1 cellular context compared by ENCODE assay signal in genomic region chrX:130268500-130269170, GRCh38.
TF ChIP-seq lines count a peak whose summit lies in the region.

Gene ZNF280C, minus strand, starts transcription at chrX:130268899. Its CDS starts 8,450 bp downstream, at chrX:130260449.

TF ChIP-seq in K562, 482 proteins besides CTCF, POLR2A, EP300 and RAD21 (continued from another document and continues in another):
- TF ChIP-seq THRAP3 (IDR thresholded peaks at IDR 0.05; ENCODE audit: borderline replicate concordance) (no peak), MAX (CRISPR knock-in tag; IDR thresholded peaks at IDR 0.05) (peak; percentile 91), ZNF324 (CRISPR knock-in tag; IDR thresholded peaks at IDR 0.05) (no peak), SIN3A (IDR thresholded peaks at IDR 0.05; ENCODE audit: borderline replicate concordance in 2 of 2, control insufficient read depth in 1 of 2, low read depth in 2 of 2, low read length in 2 of 2) (no peak), ZNF668 (CRISPR knock-in tag; IDR thresholded peaks at IDR 0.05) (no peak), ZKSCAN8 (CRISPR knock-in tag; IDR thresholded peaks at IDR 0.05) (no peak), YBX1 (IDR thresholded peaks at IDR 0.05) (no peak), E2F8 (IDR thresholded peaks at IDR 0.05; ENCODE audit: low read depth, partially characterized antibody) (no peak), PCBP2 (IDR thresholded peaks at IDR 0.05; ENCODE audit: low read depth, low read length, poor library complexity, severe bottlenecking) (no peak), ILF3 (IDR thresholded peaks at IDR 0.05; ENCODE audit: borderline replicate concordance) (no peak), ELF2 (CRISPR knock-in tag; IDR thresholded peaks at IDR 0.05) (no peak), ZNF717 (CRISPR knock-in tag; IDR thresholded peaks at IDR 0.05) (no peak), E2F6 (IDR thresholded peaks at IDR 0.05; ENCODE audit: borderline replicate concordance in 1 of 2, extremely low read depth in 1 of 2, insufficient read depth in 1 of 2, insufficient read length in 1 of 2, low read depth in 1 of 2, low read length in 1 of 2, poor library complexity in 1 of 2, severe bottlenecking in 1 of 2) (peak; percentile 90 to 94), RFX7 (CRISPR knock-in tag; IDR thresholded peaks at IDR 0.05) (0 out of 2 replicates have a peak, but pooled peaks have one; percentile 12), KDM1A (IDR thresholded peaks at IDR 0.05) (peak in 1 of 2 experiments; percentile 41; a peak in 1 of 4 replicates), NR2C1 (IDR thresholded peaks at IDR 0.05) (no peak), NR2C1 (tag; IDR thresholded peaks at IDR 0.05) (peak; percentile 42), NUFIP1 (IDR thresholded peaks at IDR 0.05; ENCODE audit: partially characterized antibody) (no peak), CBX8 (IDR thresholded peaks at IDR 0.05; ENCODE audit: borderline replicate concordance, extremely low read depth, low read depth, low read length, poor library complexity, severe bottlenecking) (no peak), ZNF174 (CRISPR knock-in tag; IDR thresholded peaks at IDR 0.05) (no peak), CCNT2 (IDR thresholded peaks at IDR 0.05; ENCODE audit: borderline replicate concordance, extremely low read depth, insufficient read length, low read depth, low read length) (no peak), SLC30A9 (CRISPR knock-in tag; IDR thresholded peaks at IDR 0.05) (no peak), ATF2 (CRISPR knock-in tag; IDR thresholded peaks at IDR 0.05) (no peak), GTF2A2 (tag; IDR thresholded peaks at IDR 0.05) (no peak), UBTF (IDR thresholded peaks at IDR 0.05; ENCODE audit: borderline replicate concordance in 1 of 2, low read depth in 2 of 2, low read length in 2 of 2) (peak in 1 of 2 experiments; percentile 72; a peak in 1 of 4 replicates), BRD9 (IDR thresholded peaks at IDR 0.05; ENCODE audit: low read depth, partially characterized antibody) (peak; percentile 16), IRF2 (CRISPR knock-in tag; IDR thresholded peaks at IDR 0.05) (no peak), ZNF165 (CRISPR knock-in tag; IDR thresholded peaks at IDR 0.05; ENCODE audit: borderline replicate concordance) (no peak), SRSF1 (IDR thresholded peaks at IDR 0.05; ENCODE audit: low read depth, low read length) (no peak), MYC (IDR thresholded peaks at IDR 0.05; ENCODE audit: low read depth, low read length) (peak; percentile 75), MYC (CRISPR knock-in tag; IDR thresholded peaks at IDR 0.05; ENCODE audit: borderline replicate concordance, low read depth) (peak; percentile 47; the same call in 1 of the 2 replicates), CHD2 (IDR thresholded peaks at IDR 0.05; ENCODE audit: low read depth, low read length) (no peak), GATA2 (CRISPR knock-in tag; IDR thresholded peaks at IDR 0.05) (no peak), TRIM25 (IDR thresholded peaks at IDR 0.05; ENCODE audit: borderline replicate concordance) (no peak), SETDB1 (IDR thresholded peaks at IDR 0.05; ENCODE audit: low read length) (peak; percentile 19), ESRRB (CRISPR knock-in tag; IDR thresholded peaks at IDR 0.05; ENCODE audit: borderline replicate concordance) (no peak), PRMT5 (CRISPR knock-in tag; IDR thresholded peaks at IDR 0.05) (no peak), JUN (IDR thresholded peaks at IDR 0.05; ENCODE audit: borderline replicate concordance, low read depth, low read length) (peak; percentile 19; the same call in 1 of the 2 replicates), JUN (CRISPR knock-in tag; IDR thresholded peaks at IDR 0.05; ENCODE audit: borderline replicate concordance) (no peak), THRB (CRISPR knock-in tag; conservative IDR thresholded peaks at IDR 0.05) (no peak), E2F1 (CRISPR knock-in tag; IDR thresholded peaks at IDR 0.05) (peak; percentile 67; the same call in 1 of the 2 replicates), ZNF75A (CRISPR knock-in tag; IDR thresholded peaks at IDR 0.05) (no peak), PTBP1 (IDR thresholded peaks at IDR 0.05; ENCODE audit: low read depth, low read length) (no peak), ZNF316 (IDR thresholded peaks at IDR 0.05) (no peak), TBP (optimal IDR thresholded peaks at IDR 0.05; ENCODE audit: low read depth, low read length) (peak; percentile 95), FIP1L1 (IDR thresholded peaks at IDR 0.05; ENCODE audit: low read depth, low read length, poor library complexity, severe bottlenecking) (peak; percentile 62), PML (IDR thresholded peaks at IDR 0.05; ENCODE audit: low read length) (peak; percentile 44; the same call in 1 of the 2 replicates), GTF2B (IDR thresholded peaks at IDR 0.05; ENCODE audit: extremely low read depth, insufficient read length) (no peak), RBFOX2 (IDR thresholded peaks at IDR 0.05; ENCODE audit: low read depth, low read length) (peak; percentile 97), ETS2 (tag; IDR thresholded peaks at IDR 0.05; ENCODE audit: borderline replicate concordance, poor library complexity, severe bottlenecking) (no peak), THRA (IDR thresholded peaks at IDR 0.05) (no peak), RCOR1 (IDR thresholded peaks at IDR 0.05; ENCODE audit: borderline replicate concordance in 1 of 2, low read depth in 2 of 2, low read length in 2 of 2) (0 out of 4 replicates have a peak, but pooled peaks of 1 of the 2 experiments have one; percentile 48), HMGN3 (IDR thresholded peaks at IDR 0.05; ENCODE audit: borderline replicate concordance, extremely low read depth, insufficient read length, low read depth, low read length) (no peak), CHD1 (IDR thresholded peaks at IDR 0.05; ENCODE audit: low read length) (no peak), ZNF253 (CRISPR knock-in tag; conservative IDR thresholded peaks at IDR 0.05) (no peak)
